Comparison of ENCODE assay signal across 36 cellular contexts in genomic region chr2:49270091-49270490, GRCh38.
"Had no signal": no experiment of that assay in that cellular context is flagged by ENCODE, and none has a peak within 500 bp of the region (broad histone marks: within the 10 kb centered on the region; RNA-seq: fewer than 3 reads in every experiment).

No MANE protein-coding gene starts in this region.

- H3K27ac ChIP-seq: ascending aorta, cardiac muscle cell, VCaP had no signal

- ATAC-seq: activated CD4-positive, alpha-beta T cell treated with anti-CD3 and anti-CD28 coated beads for 36 hours; activated CD4-positive, CD25-positive, alpha-beta regulatory T cell treated with anti-CD3 and anti-CD28 coated beads, Interleukin-2, amount 50 U/mL, for 24 hours; activated CD8-positive, alpha-beta memory T cell treated with anti-CD3 and anti-CD28 coated beads, Interleukin-2, amount 10 ng/mL, durations not matched to agents 7 days and 5 days; activated CD8-positive, alpha-beta T cell treated with anti-CD3 and anti-CD28 coated beads, Interleukin-2, amount 10 ng/mL, durations not matched to agents 7 days and 5 days; activated naive CD8-positive, alpha-beta T cell treated with anti-CD3 and anti-CD28 coated beads, Interleukin-2, amount 50 U/mL, for 24 hours had no signal

- H3K36me3 Mint-ChIP-seq: activated CD8-positive, alpha-beta memory T cell treated with anti-CD3 and anti-CD28 coated beads, Interleukin-2, amount 10 ng/mL, durations not matched to agents 7 days and 5 days; activated naive CD4-positive, alpha-beta T cell treated with anti-CD3 and anti-CD28 coated beads, Interleukin-2, amount 10 ng/mL, durations not matched to agents 7 days and 5 days; activated naive CD4-positive, alpha-beta T cell treated with anti-CD3 and anti-CD28 coated beads, Interleukin-2, amount 50 U/mL, for 24 hours; activated naive CD8-positive, alpha-beta T cell; activated naive CD8-positive, alpha-beta T cell treated with anti-CD3 and anti-CD28 coated beads, Interleukin-2, amount 10 ng/mL, durations not matched to agents 7 days and 5 days; brain had no signal

- H3K4me1 Mint-ChIP-seq: activated CD4-positive, alpha-beta memory T cell treated with anti-CD3 and anti-CD28 coated beads, Interleukin-2, amount 10 ng/mL, durations not matched to agents 7 days and 5 days; activated CD4-positive, alpha-beta T cell treated with anti-CD3 and anti-CD28 coated beads for 36 hours; activated CD4-positive, alpha-beta T cell treated with anti-CD3 and anti-CD28 coated beads, Interleukin-2, amount 10 ng/mL, durations not matched to agents 7 days and 5 days; activated CD8-positive, alpha-beta memory T cell treated with anti-CD3 and anti-CD28 coated beads, Interleukin-2, amount 10 ng/mL, durations not matched to agents 7 days and 5 days; activated naive CD4-positive, alpha-beta T cell treated with anti-CD3 and anti-CD28 coated beads, Interleukin-2, amount 10 ng/mL, durations not matched to agents 7 days and 5 days; activated naive CD4-positive, alpha-beta T cell treated with anti-CD3 and anti-CD28 coated beads, Interleukin-2, amount 50 U/mL, for 24 hours; activated naive CD8-positive, alpha-beta T cell treated with anti-CD3 and anti-CD28 coated beads, Interleukin-2, amount 10 ng/mL, durations not matched to agents 7 days and 5 days; activated naive CD8-positive, alpha-beta T cell treated with anti-CD3 and anti-CD28 coated beads, Interleukin-2, amount 50 U/mL, for 24 hours; central memory CD8-positive, alpha-beta T cell had no signal

- H3K9me3 Mint-ChIP-seq: activated CD4-positive, alpha-beta T cell treated with anti-CD3 and anti-CD28 coated beads, Interleukin-2, amount 10 ng/mL, durations not matched to agents 7 days and 5 days; activated naive CD4-positive, alpha-beta T cell treated with anti-CD3 and anti-CD28 coated beads, Interleukin-2, amount 50 U/mL, for 24 hours; activated naive CD8-positive, alpha-beta T cell treated with anti-CD3 and anti-CD28 coated beads, Interleukin-2, amount 10 ng/mL, durations not matched to agents 7 days and 5 days; activated naive CD8-positive, alpha-beta T cell treated with anti-CD3 and anti-CD28 coated beads, Interleukin-2, amount 50 U/mL, for 24 hours; activated T-helper 2 cell treated with anti-CD3 and anti-CD28 coated beads, Interferon-gamma antibody, Interleukin-2, Interleukin-4, amounts not matched to agents 10 μg/mL and 5 μg/mL and 100 μg/mL, durations not matched to agents 14 hours and 24 hours and 36 hours; brain; T-helper 1 cell treated with Interleukin-12 subunit alpha and Interleukin-12 subunit beta and Interleukin-4 antibody, amounts not matched to agents 30 μg/mL and 1 μg/mL, for 36 hours; T-helper 2 cell treated with Interferon-gamma antibody and Interleukin-4, amounts not matched to agents 5 μg/mL and 100 μg/mL, for 36 hours had no signal

- H3K36me3 ChIP-seq: ascending aorta, cardiac muscle cell had no signal

- DNase-seq: activated CD4-positive, alpha-beta memory T cell treated with anti-CD3 and anti-CD28 coated beads, Interleukin-2, amount 10 ng/mL, durations not matched to agents 7 days and 5 days; activated CD4-positive, alpha-beta T cell treated with anti-CD3 and anti-CD28 coated beads for 1 hour; activated CD4-positive, alpha-beta T cell treated with anti-CD3 and anti-CD28 coated beads for 36 hours; activated CD4-positive, alpha-beta T cell treated with anti-CD3 and anti-CD28 coated beads for 48 hours; activated CD4-positive, alpha-beta T cell treated with anti-CD3 and anti-CD28 coated beads, Interleukin-2, amount 10 ng/mL, durations not matched to agents 7 days and 5 days; activated CD4-positive, alpha-beta T cell treated with anti-CD3 and anti-CD28 coated beads, Interleukin-2, amount 50 U/mL, for 48 hours; activated CD4-positive, CD25-positive, alpha-beta regulatory T cell; activated CD8-positive, alpha-beta memory T cell treated with anti-CD3 and anti-CD28 coated beads for 24 hours; activated CD8-positive, alpha-beta memory T cell treated with anti-CD3 and anti-CD28 coated beads, Interleukin-2, amount 10 ng/mL, durations not matched to agents 7 days and 5 days; activated CD8-positive, alpha-beta memory T cell treated with anti-CD3 and anti-CD28 coated beads, Interleukin-2, amount 50 U/mL, for 48 hours; activated CD8-positive, alpha-beta T cell treated with anti-CD3 and anti-CD28 coated beads, Interleukin-2, amount 10 ng/mL, durations not matched to agents 7 days and 5 days; activated effector memory CD4-positive, alpha-beta T cell treated with Interleukin-2 at 50 U/mL for 16 hours; activated gamma-delta T cell; activated naive CD4-positive, alpha-beta T cell treated with anti-CD3 and anti-CD28 coated beads, Interleukin-2, amount 10 ng/mL, durations not matched to agents 7 days and 5 days; activated naive CD4-positive, alpha-beta T cell treated with Interleukin-2 at 50 U/mL for 16 hours; activated naive CD8-positive, alpha-beta T cell treated with anti-CD3 and anti-CD28 coated beads, Interleukin-2, amount 10 ng/mL, durations not matched to agents 7 days and 5 days; activated naive CD8-positive, alpha-beta T cell treated with anti-CD3 and anti-CD28 coated beads, Interleukin-2, amount 50 U/mL, for 24 hours; activated T-cell treated with anti-CD3 and anti-CD28 coated beads, Interleukin-2, amount 50 U/mL, for 24 hours; activated T-cell treated with anti-CD3 and anti-CD28 coated beads, Interleukin-2, amount 50 U/mL, for 48 hours; amygdala; anterior cingulate cortex; caudate nucleus; cerebellar nuclear complex; T-helper 2 cell; T-helper 9 cell had no signal

- H3K4me3 ChIP-seq: ascending aorta, cardiac muscle cell had no signal

- H3K27me3 Mint-ChIP-seq: activated CD4-positive, alpha-beta memory T cell treated with anti-CD3 and anti-CD28 coated beads, Interleukin-2, amount 10 ng/mL, durations not matched to agents 7 days and 5 days; activated CD4-positive, alpha-beta T cell treated with anti-CD3 and anti-CD28 coated beads for 36 hours; activated CD4-positive, alpha-beta T cell treated with anti-CD3 and anti-CD28 coated beads, Interleukin-2, amount 10 ng/mL, durations not matched to agents 7 days and 5 days; activated CD8-positive, alpha-beta memory T cell treated with anti-CD3 and anti-CD28 coated beads, Interleukin-2, amount 10 ng/mL, durations not matched to agents 7 days and 5 days; activated naive CD4-positive, alpha-beta T cell treated with anti-CD3 and anti-CD28 coated beads, Interleukin-2, amount 10 ng/mL, durations not matched to agents 7 days and 5 days; activated naive CD4-positive, alpha-beta T cell treated with anti-CD3 and anti-CD28 coated beads, Interleukin-2, amount 50 U/mL, for 24 hours; activated naive CD8-positive, alpha-beta T cell; activated naive CD8-positive, alpha-beta T cell treated with anti-CD3 and anti-CD28 coated beads, Interleukin-2, amount 10 ng/mL, durations not matched to agents 7 days and 5 days; activated naive CD8-positive, alpha-beta T cell treated with anti-CD3 and anti-CD28 coated beads, Interleukin-2, amount 50 U/mL, for 24 hours; activated T-cell treated with anti-CD3 and anti-CD28 coated beads, Interleukin-2, amount 50 U/mL, for 24 hours; brain; central memory CD8-positive, alpha-beta T cell had no signal

- H3K27ac Mint-ChIP-seq: activated CD4-positive, alpha-beta memory T cell treated with anti-CD3 and anti-CD28 coated beads, Interleukin-2, amount 10 ng/mL, durations not matched to agents 7 days and 5 days; activated CD4-positive, alpha-beta T cell treated with anti-CD3 and anti-CD28 coated beads for 36 hours; activated CD4-positive, alpha-beta T cell treated with anti-CD3 and anti-CD28 coated beads, Interleukin-2, amount 10 ng/mL, durations not matched to agents 7 days and 5 days; activated CD8-positive, alpha-beta memory T cell treated with anti-CD3 and anti-CD28 coated beads, Interleukin-2, amount 10 ng/mL, durations not matched to agents 7 days and 5 days; activated CD8-positive, alpha-beta T cell treated with anti-CD3 and anti-CD28 coated beads, Interleukin-2, amount 10 ng/mL, durations not matched to agents 7 days and 5 days; activated naive CD4-positive, alpha-beta T cell treated with anti-CD3 and anti-CD28 coated beads, Interleukin-2, amount 10 ng/mL, durations not matched to agents 7 days and 5 days; activated naive CD4-positive, alpha-beta T cell treated with anti-CD3 and anti-CD28 coated beads, Interleukin-2, amount 50 U/mL, for 24 hours; activated naive CD8-positive, alpha-beta T cell; activated naive CD8-positive, alpha-beta T cell treated with anti-CD3 and anti-CD28 coated beads, Interleukin-2, amount 10 ng/mL, durations not matched to agents 7 days and 5 days; activated naive CD8-positive, alpha-beta T cell treated with anti-CD3 and anti-CD28 coated beads, Interleukin-2, amount 50 U/mL, for 24 hours; activated T-cell treated with anti-CD3 and anti-CD28 coated beads, Interleukin-2, amount 50 U/mL, for 24 hours; activated T-helper 2 cell treated with anti-CD3 and anti-CD28 coated beads, Interferon-gamma antibody, Interleukin-2, Interleukin-4, amounts not matched to agents 10 μg/mL and 5 μg/mL and 100 μg/mL, durations not matched to agents 14 hours and 24 hours and 36 hours; T-helper 1 cell treated with Interleukin-12 subunit alpha and Interleukin-12 subunit beta and Interleukin-4 antibody, amounts not matched to agents 30 μg/mL and 1 μg/mL, for 36 hours; T-helper 2 cell treated with Interferon-gamma antibody and Interleukin-4, amounts not matched to agents 5 μg/mL and 100 μg/mL, for 36 hours had no signal

- H3K9me3 ChIP-seq: ascending aorta had no signal

- H3K4me3 Mint-ChIP-seq: activated CD4-positive, alpha-beta memory T cell treated with anti-CD3 and anti-CD28 coated beads, Interleukin-2, amount 10 ng/mL, durations not matched to agents 7 days and 5 days; activated CD4-positive, alpha-beta T cell treated with anti-CD3 and anti-CD28 coated beads for 36 hours; activated CD4-positive, alpha-beta T cell treated with anti-CD3 and anti-CD28 coated beads, Interleukin-2, amount 10 ng/mL, durations not matched to agents 7 days and 5 days; activated CD8-positive, alpha-beta memory T cell treated with anti-CD3 and anti-CD28 coated beads, Interleukin-2, amount 10 ng/mL, durations not matched to agents 7 days and 5 days; activated CD8-positive, alpha-beta T cell treated with anti-CD3 and anti-CD28 coated beads, Interleukin-2, amount 10 ng/mL, durations not matched to agents 7 days and 5 days; activated naive CD4-positive, alpha-beta T cell treated with anti-CD3 and anti-CD28 coated beads, Interleukin-2, amount 10 ng/mL, durations not matched to agents 7 days and 5 days; activated naive CD4-positive, alpha-beta T cell treated with anti-CD3 and anti-CD28 coated beads, Interleukin-2, amount 50 U/mL, for 24 hours; activated naive CD8-positive, alpha-beta T cell; activated naive CD8-positive, alpha-beta T cell treated with anti-CD3 and anti-CD28 coated beads, Interleukin-2, amount 10 ng/mL, durations not matched to agents 7 days and 5 days; activated naive CD8-positive, alpha-beta T cell treated with anti-CD3 and anti-CD28 coated beads, Interleukin-2, amount 50 U/mL, for 24 hours; activated T-cell treated with anti-CD3 and anti-CD28 coated beads, Interleukin-2, amount 50 U/mL, for 24 hours; brain; central memory CD8-positive, alpha-beta T cell; T-helper 1 cell treated with Interleukin-12 subunit alpha and Interleukin-12 subunit beta and Interleukin-4 antibody, amounts not matched to agents 30 μg/mL and 1 μg/mL, for 36 hours; T-helper 2 cell treated with Interferon-gamma antibody and Interleukin-4, amounts not matched to agents 5 μg/mL and 100 μg/mL, for 36 hours had no signal

- H3K27me3 ChIP-seq: ascending aorta, cardiac muscle cell had no signal

- H3K4me1 ChIP-seq: ascending aorta had no signal
